In genomic region chr4:338759-339097, GRCh38 we compare ENCODE assay signal across 8 cellular contexts. TPM values are rescaled to one million over a fixed set of nuclear protein-coding genes. Genes with fewer than 3 reads are reported as not detected.
A peak's percentile ranks its signal among the peaks of the same experiment; 100 is the strongest.
DNase-seq lines count a peak whose midpoint lies in the region; ATAC-seq and TF ChIP-seq lines count a peak whose summit lies in the region.

No MANE protein-coding gene starts in this region.

- H3K27ac Mint-ChIP-seq in activated CD4-positive, alpha-beta T cell treated with anti-CD3 and anti-CD28 coated beads for 36 hours = peak overlapping the region; percentile 100

- TF ChIP-seq CTCF in ascending aorta (IDR thresholded peaks at IDR 0.05) (no peak), kidney epithelial cell (IDR thresholded peaks at IDR 0.05; ENCODE audit: insufficient read depth, low read length, poor library complexity, severe bottlenecking) (no peak), thoracic aorta (IDR thresholded peaks at IDR 0.05) (no peak)

- H3K27ac ChIP-seq in ascending aorta = peak overlapping the region in 1 of 2 donors; percentile 94
- no peak overlapping the region for H3K27ac ChIP-seq in thoracic aorta

- peak overlapping the region; percentile 99 for H3K4me3 Mint-ChIP-seq in activated CD4-positive, alpha-beta T cell treated with anti-CD3 and anti-CD28 coated beads for 36 hours

- H3K27me3 Mint-ChIP-seq in activated CD4-positive, alpha-beta T cell treated with anti-CD3 and anti-CD28 coated beads for 36 hours = no peaks in the 10 kb centered on the region

- H3K4me3 ChIP-seq in ascending aorta = peak overlapping the region; percentile 84 to 100
- H3K4me3 ChIP-seq in kidney epithelial cell (ENCODE audit: low read depth, low read length) = peak overlapping the region; percentile 70
- H3K4me3 ChIP-seq in thoracic aorta = peak overlapping the region; percentile 82

- CTCF ChIA-PET in activated CD4-positive, alpha-beta T cell treated with anti-CD3 and anti-CD28 coated beads for 36 hours (lab: Charles Lee) = interaction anchor here (1.5 kb wide), 1 partner anchor 94 kb away, joined by 3 read pairs; no protein-coding TSS in a partner anchor

- no peak for ATAC-seq in activated CD4-positive, alpha-beta T cell treated with anti-CD3 and anti-CD28 coated beads for 36 hours
- ATAC-seq in thoracic aorta (ENCODE audit: insufficient number of reproducible peaks, low FRiP score, low read depth) (no peak), GM19328 (IDR thresholded peaks at IDR 0.05; ENCODE audit: unreplicated experiment) (no peak)

- POLR2A ChIA-PET in activated CD4-positive, alpha-beta T cell treated with anti-CD3 and anti-CD28 coated beads for 36 hours (lab: Charles Lee) = interaction anchor here (1.5 kb wide), 1 partner anchor 214 kb away, joined by 4 read pairs; the partner anchor contains the start of gene ZNF718

- no peak for DNase-seq in activated CD4-positive, alpha-beta T cell treated with anti-CD3 and anti-CD28 coated beads for 36 hours
- no peak for DNase-seq in activated CD4-positive, alpha-beta T cell treated with anti-CD3 and anti-CD28 coated beads for 48 hours
- DNase-seq in ascending aorta (ENCODE audit: low spot score in 2 of 2) (no peak), kidney epithelial cell (ENCODE audit: low read depth) (no peak), thoracic aorta (ENCODE audit: low spot score) (no peak), CD1c-positive myeloid dendritic cell (ENCODE audit: extremely low spot score) (no peak), NCI-H1105 treated with DMSO at 0.1 percent for 48 hours (lab: John Stamatoyannopoulos, UW) (no peak)

- H3K9me3 ChIP-seq in ascending aorta = peaks cover 12 to 27% of the 10 kb centered on the region in 2 donors
- H3K9me3 ChIP-seq in thoracic aorta = peaks cover 23% of the 10 kb centered on the region

- peaks cover 66% of the 10 kb centered on the region for H3K36me3 Mint-ChIP-seq in activated CD4-positive, alpha-beta T cell treated with anti-CD3 and anti-CD28 coated beads for 36 hours (ENCODE audit: low read depth)

- H3K36me3 ChIP-seq in ascending aorta = peaks cover 1 to 9% of the 10 kb centered on the region in 2 donors
- no peaks in the 10 kb centered on the region for H3K36me3 ChIP-seq in kidney epithelial cell (ENCODE audit: control insufficient read depth, insufficient read depth, low read length)
- peaks cover 6% of the 10 kb centered on the region for H3K36me3 ChIP-seq in thoracic aorta

- H3K27me3 ChIP-seq in ascending aorta = no peaks in the 10 kb centered on the region
- H3K27me3 ChIP-seq in kidney epithelial cell (ENCODE audit: control insufficient read depth, insufficient read depth, low read length) = no peaks in the 10 kb centered on the region
- H3K27me3 ChIP-seq in thoracic aorta (replicated peaks; ENCODE audit: insufficient read depth) = no peaks in the 10 kb centered on the region

- H3K4me1 Mint-ChIP-seq in activated CD4-positive, alpha-beta T cell treated with anti-CD3 and anti-CD28 coated beads for 36 hours = peaks cover 24% of the 10 kb centered on the region

- intact Hi-C loops in activated CD4-positive, alpha-beta T cell treated with anti-CD3 and anti-CD28 coated beads for 36 hours (cut with DNase I, micrococcal nuclease) = loop anchor here in 1 of 2 experiments (5.0 kb wide), 1 partner anchor 264 kb away; no protein-coding TSS in a partner anchor
- intact Hi-C loops in ascending aorta (cut with DNase I) = loop anchor here (1.0 to 5.0 kb wide), 4 partner anchors 136 to 1924 kb away; partner anchors contain the start of genes ATP5ME, MXD4, MYL5 and PCGF3

- H3K9me3 Mint-ChIP-seq in activated CD4-positive, alpha-beta T cell treated with anti-CD3 and anti-CD28 coated beads for 36 hours (ENCODE audit: low read depth) = peaks cover 33% of the 10 kb centered on the region

- H3K4me1 ChIP-seq in ascending aorta (peaks cover 0 to 14% of the 10 kb centered on the region in 2 donors), thoracic aorta (ENCODE audit: control insufficient read depth in 1 of 2, low read depth in 2 of 2) (peaks cover 8 to 21% of the 10 kb centered on the region in 2 donors)

RNA-seq across cellular contexts. Expression of gene ZNF141, which starts 1.1 kb away (rescaled TPM):
- total RNA-seq in activated CD4-positive, alpha-beta T cell treated with anti-CD3 and anti-CD28 coated beads for 36 hours = 10 to 100 TPM; 26.5 to 35.3 TPM
- 2.9 TPM for total RNA-seq in ascending aorta
- total RNA-seq in kidney epithelial cell = 8.4 and 10.6 TPM in 2 replicates
- total RNA-seq in thoracic aorta = 10 to 100 TPM; 18.5 to 25.4 TPM

RNA-seq across cellular contexts. Expression of gene ZNF732, which starts 33.5 kb away (rescaled TPM):
- total RNA-seq in activated CD4-positive, alpha-beta T cell treated with anti-CD3 and anti-CD28 coated beads for 36 hours = under 1 TPM in 1 of 2 experiments, not detected in 1; 0.09 TPM
- total RNA-seq in ascending aorta = not detected
- total RNA-seq in kidney epithelial cell = 0.79 and 1.2 TPM in 2 replicates
- total RNA-seq in thoracic aorta = 1 to 10 TPM in 1 of 2 donors, under 1 TPM in 1; 0.27 to 4.7 TPM
